8 cellular contexts compared by ENCODE assay signal in the genomic region with DNA sequence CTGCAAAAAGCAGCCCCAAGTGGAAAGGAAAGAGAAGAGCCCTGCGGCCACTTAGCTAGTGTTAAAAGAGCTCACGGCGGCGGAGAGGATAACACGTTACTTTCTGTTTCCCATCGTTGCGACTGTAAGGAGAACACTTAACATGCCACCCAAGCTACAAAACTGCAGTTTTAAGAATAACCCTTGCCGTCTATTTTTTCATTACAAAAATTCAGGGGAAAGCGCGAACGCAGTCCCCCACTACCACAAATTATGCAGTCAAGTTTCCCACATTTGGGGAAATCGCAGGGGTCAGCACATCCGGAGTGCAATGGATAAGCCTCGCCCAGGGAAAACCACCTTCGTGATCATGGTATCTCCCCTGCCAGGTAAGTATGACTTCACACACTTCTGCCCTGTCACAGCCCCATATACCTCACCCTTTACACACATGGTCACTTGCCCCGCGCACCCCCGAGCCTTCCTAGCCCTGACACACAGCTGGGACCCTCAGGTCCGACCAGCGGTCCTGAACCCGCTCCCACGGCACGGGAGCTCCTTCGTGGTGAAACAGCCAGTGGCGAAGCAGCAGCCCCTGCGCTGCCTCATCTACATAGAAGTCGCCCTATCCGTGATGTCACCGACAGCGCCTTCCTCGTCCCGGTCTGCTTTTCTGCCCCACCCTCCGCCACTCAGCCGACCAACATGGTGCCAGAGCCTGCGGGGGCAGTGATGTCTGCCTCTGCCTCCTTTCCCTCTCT. TPM values are rescaled to one million over a fixed set of nuclear protein-coding genes. Genes with fewer than 3 reads are reported as not detected.
DNase-seq lines count a peak whose midpoint lies in the region; ATAC-seq and TF ChIP-seq lines count a peak whose summit lies in the region.
"Not testable (repeated sequence)": the region's sequence is repeated elsewhere in the genome, so short reads cannot be mapped to it uniquely, and the experiment has no call there.

No MANE protein-coding gene starts in this region.

- H3K27me3 Mint-ChIP-seq in Calu3 (ENCODE audit: unreplicated experiment): not testable (repeated sequence)

- H3K27ac Mint-ChIP-seq in Calu3 (ENCODE audit: unreplicated experiment): peak overlapping the region; percentile 96

- not testable (repeated sequence) for H3K36me3 ChIP-seq in endocrine pancreas (ENCODE audit: control insufficient read depth, insufficient read depth, low read length); mucosa of descending colon (ENCODE audit: low read depth)

- intact Hi-C loops in Calu3 (cut with micrococcal nuclease; ENCODE audit: unreplicated experiment); mucosa of descending colon (cut with DNase I, micrococcal nuclease): not testable (repeated sequence)

- DNase-seq in Calu3 (peak; percentile 80), HS-27A (ENCODE audit: low read depth) (peak; percentile 1), NOMO-1 treated with dmso at 0.1 percent for 144 hours (lab: John Stamatoyannopoulos, UW; ENCODE audit: unreplicated experiment) (peak; percentile 86), mucosa of descending colon (peak; percentile 55 to 77 (median 66))
- peak; percentile 56 for DNase-seq in activated CD8-positive, alpha-beta memory T cell treated with anti-CD3 and anti-CD28 coated beads, Interleukin-2, amount 50 U/mL, for 1 hour (ENCODE audit: extremely low read depth)
- peak; percentile 9 to 58 for DNase-seq in stimulated activated CD8-positive, alpha-beta memory T cell treated with anti-CD3 and anti-CD28 coated beads, Interleukin-15, amount 100 ng/mL, for 4 hours (ENCODE audit: low read depth in 2 of 2)

- peak overlapping the region; percentile 22 for H3K9ac ChIP-seq in endocrine pancreas (ENCODE audit: control insufficient read depth, insufficient read depth, low read length)

- ATAC-seq in GM21381 (IDR thresholded peaks at IDR 0.05; ENCODE audit: unreplicated experiment) (peak; percentile 76), mucosa of descending colon (peak; percentile 92)

- CTCF ChIA-PET in Calu3 (lab: Charles Lee): not testable (repeated sequence)

- peak overlapping the region; percentile 71 for H3K4me3 ChIP-seq in endocrine pancreas (ENCODE audit: control insufficient read depth, insufficient read depth, low read length)
- H3K4me3 ChIP-seq in mucosa of descending colon: not testable (repeated sequence)

- H3K27me3 ChIP-seq in endocrine pancreas (ENCODE audit: control insufficient read depth, insufficient read depth, low read length): not testable (repeated sequence)

- TSS peak; percentile 100 for BruUV-seq in Calu3 (replicated peaks; lab: Mats Ljungman, UMichigan)

- not testable (repeated sequence) for H3K4me1 Mint-ChIP-seq in Calu3 (ENCODE audit: low read depth, unreplicated experiment)

- not testable (repeated sequence) for TF ChIP-seq CTCF in Calu3 (IDR thresholded peaks at IDR 0.05; ENCODE audit: unreplicated experiment); mucosa of descending colon (IDR thresholded peaks at IDR 0.05)

- peak overlapping the region; percentile 70 for H3K4me3 Mint-ChIP-seq in Calu3 (ENCODE audit: low read depth, unreplicated experiment)

- not testable (repeated sequence) for H3K9me3 ChIP-seq in endocrine pancreas (ENCODE audit: control insufficient read depth, low read length); mucosa of descending colon

- H3K4me1 ChIP-seq in endocrine pancreas (ENCODE audit: control insufficient read depth, insufficient read depth, low read length); mucosa of descending colon (ENCODE audit: low read depth): not testable (repeated sequence)

- H3K9me3 Mint-ChIP-seq in Calu3 (ENCODE audit: low read depth, unreplicated experiment): not testable (repeated sequence)

- H3K36me3 Mint-ChIP-seq in Calu3 (ENCODE audit: insufficient read depth, unreplicated experiment): not testable (repeated sequence)

RNA-seq across cellular contexts. Expression of a gene that starts 40.2 kb away (rescaled TPM):
- total RNA-seq in Calu3 (2022) (5.3 and 5.7 TPM in 2 replicates), mucosa of descending colon (1 to 10 TPM; 2.0 to 4.6 (median 2.7) TPM)

Comparison
In these comparisons a context has a peak if more than half of its experiments do, and no peak if none do; other contexts are left out.
1. DNase-seq: peak in every context shown above with its lines; median percentile 86 in NOMO-1 treated with dmso at 0.1 percent for 144 hours; 80 in Calu3; 66 in mucosa of descending colon; 56 in activated CD8-positive, alpha-beta memory T cell treated with anti-CD3 and anti-CD28 coated beads, Interleukin-2, amount 50 U/mL, for 1 hour; 34 in stimulated activated CD8-positive, alpha-beta memory T cell treated with anti-CD3 and anti-CD28 coated beads, Interleukin-15, amount 100 ng/mL, for 4 hours; 1 in HS-27A.